In genomic region chr1:230012093-230012393, GRCh38 we compare ENCODE assay signal across 27 cellular contexts.
"Had no signal": no experiment of that assay in that cellular context is flagged by ENCODE, and none has a peak within 500 bp of the region (broad histone marks: within the 10 kb centered on the region; RNA-seq: fewer than 3 reads in every experiment).

No MANE protein-coding gene starts in this region.

- H3K9me3 Mint-ChIP-seq: memory B cell; natural killer cell; neural crest cell; stimulated activated effector memory CD8-positive, alpha-beta T cell treated with anti-CD3 and anti-CD28 coated beads, Interleukin-12 subunit alpha, Interleukin-12 subunit beta, amount 100 ng/mL, for 72 hours had no signal

- H3K4me1 ChIP-seq: foreskin keratinocyte, left ventricle myocardium inferior, pancreas, right atrium auricular region, stomach, thyroid gland, vagina had no signal

- H3K4me1 Mint-ChIP-seq: memory B cell; natural killer cell; neural crest cell; stimulated activated effector memory CD8-positive, alpha-beta T cell treated with anti-CD3 and anti-CD28 coated beads, Interleukin-12 subunit alpha, Interleukin-12 subunit beta, amount 100 ng/mL, for 72 hours had no signal

- H3K9me3 ChIP-seq: esophagus muscularis mucosa, heart right ventricle, left ventricle myocardium inferior, neutrophil, pancreas, right atrium auricular region, stomach, thyroid gland, vagina had no signal

- H3K27me3 ChIP-seq: esophagus muscularis mucosa, heart right ventricle, neutrophil, pancreas, right atrium auricular region, stomach, thyroid gland, vagina had no signal

- DNase-seq: dermis blood vessel endothelial cell; effector memory CD4-positive, alpha-beta T cell; foreskin keratinocyte; glutamatergic neuron; heart right ventricle; hippocampal formation; left cardiac atrium; left ventricle myocardium inferior; natural killer cell; pancreas; stimulated activated CD4-positive, alpha-beta T cell treated with anti-CD3 and anti-CD28 coated beads, Interleukin-2, amount 100 ng/mL, for 24 hours; stimulated activated CD4-positive, alpha-beta T cell treated with anti-CD3 and anti-CD28 coated beads, Interleukin-4, amount 100 ng/mL, for 24 hours; stimulated activated naive CD4-positive, alpha-beta T cell treated with Interleukin-2 at 50 U/mL for 16 hours; stomach; thyroid gland; trophoblast cell had no signal

- H3K4me3 Mint-ChIP-seq: memory B cell; natural killer cell; neural crest cell; stimulated activated effector memory CD8-positive, alpha-beta T cell treated with anti-CD3 and anti-CD28 coated beads, Interleukin-12 subunit alpha, Interleukin-12 subunit beta, amount 100 ng/mL, for 72 hours had no signal

- H3K27ac ChIP-seq: coronary artery, foreskin keratinocyte, heart right ventricle, left ventricle myocardium inferior, neutrophil, pancreas, right atrium auricular region, stomach, thyroid gland, vagina had no signal

- H3K27ac Mint-ChIP-seq: memory B cell; natural killer cell; progenitor cell of endocrine pancreas; stimulated activated effector memory CD8-positive, alpha-beta T cell treated with anti-CD3 and anti-CD28 coated beads, Interleukin-12 subunit alpha, Interleukin-12 subunit beta, amount 100 ng/mL, for 72 hours had no signal

- H3K36me3 ChIP-seq: esophagus muscularis mucosa, heart right ventricle, left ventricle myocardium inferior, neutrophil, pancreas, right atrium auricular region, stomach, thyroid gland, vagina had no signal

- H3K36me3 Mint-ChIP-seq: memory B cell; natural killer cell; stimulated activated effector memory CD8-positive, alpha-beta T cell treated with anti-CD3 and anti-CD28 coated beads, Interleukin-12 subunit alpha, Interleukin-12 subunit beta, amount 100 ng/mL, for 72 hours had no signal

- H3K4me3 ChIP-seq: coronary artery, esophagus muscularis mucosa, heart right ventricle, left ventricle myocardium inferior, lung, pancreas, right atrium auricular region, smooth muscle cell, stomach, thyroid gland, vagina had no signal
